Comparison of ENCODE assay signal across 17 cellular contexts in genomic region chr5:78328585-78329173, GRCh38. TPM values are rescaled to one million over a fixed set of nuclear protein-coding genes. Genes with fewer than 3 reads are reported as not detected.
DNase-seq lines count a peak whose midpoint lies in the region; ATAC-seq and TF ChIP-seq lines count a peak whose summit lies in the region.
"Had no signal": no experiment of that assay in that cellular context is flagged by ENCODE, and none has a peak within 500 bp of the region (broad histone marks: within the 10 kb centered on the region; RNA-seq: fewer than 3 reads in every experiment).

No MANE protein-coding gene starts in this region.

- H3K9me3 Mint-ChIP-seq in HFFc6: no peaks in the 10 kb centered on the region
- H3K9me3 Mint-ChIP-seq in natural killer cell: no peaks in the 10 kb centered on the region
- H3K9me3 Mint-ChIP-seq: activated naive CD8-positive, alpha-beta T cell treated with anti-CD3 and anti-CD28 coated beads, Interleukin-2, amount 50 U/mL, for 24 hours; activated T-cell treated with anti-CD3 and anti-CD28 coated beads, Interleukin-2, amount 50 U/mL, for 72 hours had no signal

- H3K4me1 ChIP-seq in foreskin keratinocyte: no peaks in the 10 kb centered on the region

- 78 to 90% methylated on average over 5 of the region's 5 CpGs for WGBS in lower leg skin, 2 donors

- H3K27ac ChIP-seq in AG04450 (ENCODE audit: low read depth, low read length): no peak overlapping the region
- H3K27ac ChIP-seq in foreskin keratinocyte: peak overlapping the region; percentile 12
- H3K27ac ChIP-seq: thyroid gland had no signal

- TF ChIP-seq POLR2A in lower leg skin (IDR thresholded peaks at IDR 0.05): no peak

- peak overlapping the region; percentile 29 for H3K27ac Mint-ChIP-seq in HFFc6
- H3K27ac Mint-ChIP-seq in natural killer cell: no peak overlapping the region
- H3K27ac Mint-ChIP-seq: activated naive CD8-positive, alpha-beta T cell treated with anti-CD3 and anti-CD28 coated beads, Interleukin-2, amount 50 U/mL, for 24 hours; activated T-cell treated with anti-CD3 and anti-CD28 coated beads, Interleukin-2, amount 50 U/mL, for 72 hours had no signal

- no peak for TF ChIP-seq CTCF in AG04450 (IDR thresholded peaks at IDR 0.05; ENCODE audit: low read depth, low read length)
- TF ChIP-seq CTCF in HFFc6 (IDR thresholded peaks at IDR 0.05): no peak
- TF ChIP-seq CTCF in astrocyte of the spinal cord (IDR thresholded peaks at IDR 0.05; ENCODE audit: low read depth, low read length): no peak
- no peak for TF ChIP-seq CTCF in foreskin keratinocyte (conservative IDR thresholded peaks at IDR 0.05)
- TF ChIP-seq CTCF in natural killer cell (IDR thresholded peaks at IDR 0.05): no peak
- no peak for TF ChIP-seq CTCF in lower leg skin (IDR thresholded peaks at IDR 0.05)

- H3K4me3 ChIP-seq in AG04450 (ENCODE audit: low read depth, low read length) (no peak overlapping the region), astrocyte of the spinal cord (ENCODE audit: low read depth, low read length) (no peak overlapping the region), lower leg skin (ENCODE audit: low read depth, poor library complexity, severe bottlenecking) (no peak overlapping the region)
- H3K4me3 ChIP-seq: thyroid gland had no signal

- in situ Hi-C loops in astrocyte of the spinal cord (cut with HindIII; ENCODE audit: low sequenced_read_pairs): no loop called here

- no peaks in the 10 kb centered on the region for H3K9me3 ChIP-seq in AG04450 (ENCODE audit: control insufficient read depth, insufficient read depth, low read length)
- H3K9me3 ChIP-seq: thyroid gland had no signal

- intact Hi-C loops in natural killer cell (cut with micrococcal nuclease): no loop called here
- intact Hi-C loops in lower leg skin (cut with DNase I; ENCODE audit: low total_unique reads): no loop called here

- POLR2A ChIA-PET in AG04450 (lab: Yijun Ruan, JAX): no interaction called here

- H3K36me3 Mint-ChIP-seq in HFFc6 (ENCODE audit: low read depth) (no peaks in the 10 kb centered on the region), natural killer cell (no peaks in the 10 kb centered on the region)

- H3K27me3 ChIP-seq in AG04450 (ENCODE audit: control insufficient read depth, insufficient read depth, low read length) (no peaks in the 10 kb centered on the region), foreskin keratinocyte (no peaks in the 10 kb centered on the region)
- H3K27me3 ChIP-seq: thyroid gland had no signal

- peak; percentile 54 for ATAC-seq in foreskin keratinocyte
- no peak for ATAC-seq in natural killer cell
- ATAC-seq in HG03378 (IDR thresholded peaks at IDR 0.05; ENCODE audit: unreplicated experiment): no peak
- ATAC-seq: activated naive CD8-positive, alpha-beta T cell treated with anti-CD3 and anti-CD28 coated beads, Interleukin-2, amount 50 U/mL, for 24 hours; activated T-cell treated with anti-CD3 and anti-CD28 coated beads, Interleukin-2, amount 50 U/mL, for 72 hours; left colon had no signal

- H3K4me1 Mint-ChIP-seq in HFFc6 (ENCODE audit: low read depth): peaks cover 10% of the 10 kb centered on the region
- H3K4me1 Mint-ChIP-seq in natural killer cell: no peaks in the 10 kb centered on the region
- H3K4me1 Mint-ChIP-seq: activated naive CD8-positive, alpha-beta T cell treated with anti-CD3 and anti-CD28 coated beads, Interleukin-2, amount 50 U/mL, for 24 hours had no signal

- no peak overlapping the region for H3K4me3 Mint-ChIP-seq in HFFc6
- no peak overlapping the region for H3K4me3 Mint-ChIP-seq in natural killer cell
- H3K4me3 Mint-ChIP-seq: activated naive CD8-positive, alpha-beta T cell treated with anti-CD3 and anti-CD28 coated beads, Interleukin-2, amount 50 U/mL, for 24 hours; activated T-cell treated with anti-CD3 and anti-CD28 coated beads, Interleukin-2, amount 50 U/mL, for 72 hours had no signal

- DNase-seq in AG04450 (ENCODE audit: low read depth, low spot score): peak; percentile 4
- DNase-seq in HFFc6: peak; percentile 19
- DNase-seq in astrocyte of the spinal cord (ENCODE audit: low read depth, low spot score): peak; percentile 13
- DNase-seq in foreskin keratinocyte: peak in 1 of 2 donors; percentile 43
- DNase-seq in natural killer cell: no peak
- no peak for DNase-seq in 8988T
- no peak for DNase-seq in lower leg skin (ENCODE audit: low spot score in 2 of 2)
- DNase-seq: activated CD4-positive, alpha-beta T cell treated with anti-CD3 and anti-CD28 coated beads, Interleukin-2, amount 50 U/mL, for 4 hours; activated naive CD8-positive, alpha-beta T cell treated with anti-CD3 and anti-CD28 coated beads, Interleukin-2, amount 50 U/mL, for 24 hours; activated T-cell treated with anti-CD3 and anti-CD28 coated beads, Interleukin-2, amount 50 U/mL, for 72 hours; COR-L47; left colon; NCI-H1105; Right ventricle myocardium superior; stimulated activated CD4-positive, alpha-beta T cell treated with anti-CD3 and anti-CD28 coated beads, Interleukin-1b, Interleukin-23, amount 100 ng/mL, for 48 hours had no signal

- CTCF ChIA-PET in AG04450 (lab: Charles Lee): interaction anchor here (1.0 kb wide), 1 partner anchor 12 kb away, joined by 3 read pairs; no protein-coding TSS in a partner anchor

- peaks cover 2% of the 10 kb centered on the region; the same call in 1 of the 2 replicates for H3K27me3 Mint-ChIP-seq in HFFc6 (ENCODE audit: insufficient read depth)
- H3K27me3 Mint-ChIP-seq in natural killer cell (ENCODE audit: low read depth in 2 of 2): peaks cover 6 to 22% of the 10 kb centered on the region in 2 donors

RNA-seq across cellular contexts. Expression of gene SCAMP1, which starts 31.7 kb away (rescaled TPM):
- polyA plus RNA-seq in AG04450 (2011; rRNA removed) (40.4 and 44.6 TPM in 2 replicates), foreskin keratinocyte (8.6 and 9.8 TPM in 2 replicates)
- polyA minus RNA-seq in AG04450 (2011; rRNA and poly(A)+ RNA removed): 40.7 and 61.3 TPM in 2 replicates
- total RNA-seq in HFFc6 (2021; fragmentation: NEBNext Ultra II Directional; extraction: Animal tissue kit (Norgen Biotek cat#: 25700)): 10 to 100 TPM; 37.4 to 50.6 (median 44.9) TPM
- total RNA-seq in foreskin keratinocyte (25.4 and 31.5 TPM in 2 replicates), natural killer cell (10 to 100 TPM; 19.9 to 27.1 (median 20.5) TPM), lower leg skin (10 to 100 TPM; 28.3 to 33.1 (median 30.9) TPM)

RNA-seq across cellular contexts. Expression of gene AP3B1, which starts 34.2 kb away (rescaled TPM):
- 66.1 and 67.0 TPM in 2 replicates for polyA plus RNA-seq in AG04450 (2011; rRNA removed)
- polyA minus RNA-seq in AG04450 (2011; rRNA and poly(A)+ RNA removed): 40.5 and 69.9 TPM in 2 replicates
- 10 to 100 TPM; 51.8 to 66.8 (median 56.6) TPM for total RNA-seq in HFFc6 (2021; fragmentation: NEBNext Ultra II Directional; extraction: Animal tissue kit (Norgen Biotek cat#: 25700))
- total RNA-seq in foreskin keratinocyte: 60.6 and 63.6 TPM in 2 replicates
- polyA plus RNA-seq in foreskin keratinocyte: 42.2 and 47.1 TPM in 2 replicates
- 10 to 100 TPM; 48.5 to 58.2 (median 56.2) TPM for total RNA-seq in natural killer cell
- total RNA-seq in lower leg skin: 10 to 100 TPM; 23.5 to 37.7 (median 33.3) TPM

Comparison
In these comparisons a context has a peak if more than half of its experiments do, and no peak if none do; other contexts are left out.
1. DNase-seq: peak in AG04450 (single experiment), HFFc6 (single experiment) and astrocyte of the spinal cord (single experiment); none in natural killer cell (single experiment), 8988T (single experiment) and lower leg skin (0 of 2).